ENCODE assay signal across 15 cellular contexts in genomic region chr4:22190855-22191254, GRCh38.
DNase-seq lines count a peak whose midpoint lies in the region; ATAC-seq, FAIRE-seq and TF ChIP-seq lines count a peak whose summit lies in the region.
"Had no signal": no experiment of that assay in that cellular context is flagged by ENCODE, and none has a peak within 500 bp of the region (broad histone marks: within the 10 kb centered on the region; RNA-seq: fewer than 3 reads in every experiment).

No MANE protein-coding gene starts in this region.

- H3K36me3 ChIP-seq in keratinocyte (ENCODE audit: control insufficient read depth in 2 of 2, extremely low read depth in 1 of 2, insufficient read depth in 2 of 2, low read length in 2 of 2): no peaks in the 10 kb centered on the region
- H3K36me3 ChIP-seq: BLaER1 treated with 17β-estradiol and CSF1 and Interleukin-3, amounts not matched to agents 10 nM and 100 nM; uterus had no signal

- H2AFZ ChIP-seq in keratinocyte (ENCODE audit: control insufficient read depth, low read length): no peak overlapping the region

- peak overlapping the region; percentile 55 for H3K4me2 ChIP-seq in keratinocyte (ENCODE audit: control insufficient read depth, extremely low read depth, insufficient read depth, low read depth, low read length)

- H3K27ac ChIP-seq in AG04450 (ENCODE audit: low read depth, low read length) (no peak overlapping the region), keratinocyte (ENCODE audit: control insufficient read depth, insufficient read depth, low read length) (peak overlapping the region; percentile 36)
- H3K27ac ChIP-seq: BLaER1 treated with 17β-estradiol and CSF1 and Interleukin-3, amounts not matched to agents 10 nM and 100 nM; uterus had no signal

- DNase-seq in AG04450 (ENCODE audit: low read depth, low spot score): peak; percentile 37
- peak; percentile 81 for DNase-seq in HS-5 (ENCODE audit: low read depth)
- DNase-seq in astrocyte of the cerebellum (ENCODE audit: low read depth): peak; percentile 82
- peak; percentile 42 for DNase-seq in keratinocyte (ENCODE audit: low read depth, low spot score)
- no peak for DNase-seq in NCI-H2196 treated with DMSO at 0.1 percent for 48 hours (lab: John Stamatoyannopoulos, UW; ENCODE audit: unreplicated experiment)
- DNase-seq in NCI-H2196 (lab: John Stamatoyannopoulos, UW; ENCODE audit: unreplicated experiment): no peak
- DNase-seq: KG1, NCI-H2029 treated with DMSO at 0.1 percent for 48 hours, small intestine, uterus had no signal

- no peak for ATAC-seq in GM21381 (IDR thresholded peaks at IDR 0.05; ENCODE audit: unreplicated experiment)
- ATAC-seq in GM19328 (IDR thresholded peaks at IDR 0.05; ENCODE audit: unreplicated experiment): no peak
- ATAC-seq: HCT116; natural killer cell treated with Interleukin-12 subunit alpha and Interleukin-12 subunit beta and Interleukin-15 and Interleukin-18, amount 100 ng/mL, for 72 hours had no signal

- H3K27me3 ChIP-seq in AG04450 (ENCODE audit: control insufficient read depth, insufficient read depth, low read length): no peaks in the 10 kb centered on the region
- H3K27me3 ChIP-seq in keratinocyte (ENCODE audit: control insufficient read depth, extremely low read depth, insufficient read depth, low read length): no peaks in the 10 kb centered on the region
- H3K27me3 ChIP-seq: BLaER1 treated with 17β-estradiol and CSF1 and Interleukin-3, amounts not matched to agents 10 nM and 100 nM; uterus had no signal

- CTCF ChIA-PET in AG04450 (lab: Charles Lee): interaction anchor here (0.5 kb wide), 1 partner anchor 404 kb away, joined by 3 read pairs; no protein-coding TSS in a partner anchor

- POLR2A ChIA-PET in AG04450 (lab: Yijun Ruan, JAX): no interaction called here

- TF ChIP-seq CTCF in AG04450 (IDR thresholded peaks at IDR 0.05; ENCODE audit: low read depth, low read length): no peak
- no peak for TF ChIP-seq CTCF in astrocyte of the cerebellum (IDR thresholded peaks at IDR 0.05; ENCODE audit: low read depth, low read length, missing control alignments)
- no peak for TF ChIP-seq CTCF in keratinocyte (optimal IDR thresholded peaks at IDR 0.05 in 1 of 3, IDR thresholded peaks at IDR 0.05 in 1 of 3, conservative IDR thresholded peaks at IDR 0.05 in 1 of 3; ENCODE audit: extremely low read depth in 1 of 3, insufficient read depth in 2 of 3, low read length in 3 of 3)

- dilution Hi-C loops in keratinocyte (cut with MboI; ENCODE audit: extremely low pct_ligation_motif_present, low sequenced_read_pairs): no loop called here

- no peaks in the 10 kb centered on the region for H4K20me1 ChIP-seq in keratinocyte (ENCODE audit: control insufficient read depth, extremely low read depth, insufficient read depth, low read length)
- H4K20me1 ChIP-seq: BLaER1 treated with 17β-estradiol and CSF1 and Interleukin-3, amounts not matched to agents 10 nM and 100 nM had no signal

- in situ Hi-C loops in astrocyte of the cerebellum (cut with HindIII; ENCODE audit: low sequenced_read_pairs): no loop called here

- H3K4me1 ChIP-seq in keratinocyte (ENCODE audit: control insufficient read depth, extremely low read depth, insufficient read depth, low read length): peaks cover 21% of the 10 kb centered on the region
- H3K4me1 ChIP-seq: uterus had no signal

- no peaks in the 10 kb centered on the region for H3K9me3 ChIP-seq in AG04450 (ENCODE audit: control insufficient read depth, insufficient read depth, low read length)
- no peaks in the 10 kb centered on the region for H3K9me3 ChIP-seq in keratinocyte (ENCODE audit: control insufficient read depth, low read depth, low read length)
- H3K9me3 ChIP-seq: uterus had no signal

- H3K9ac ChIP-seq in keratinocyte (ENCODE audit: control insufficient read depth, extremely low read depth, insufficient read depth, low read length): no peak overlapping the region
- H3K9ac ChIP-seq: BLaER1 treated with 17β-estradiol and CSF1 and Interleukin-3, amounts not matched to agents 10 nM and 100 nM had no signal

- no peaks in the 10 kb centered on the region for H3K9me1 ChIP-seq in keratinocyte (ENCODE audit: control insufficient read depth, extremely low read depth, insufficient read depth, low read length)

- H3K4me3 ChIP-seq in AG04450 (ENCODE audit: low read depth, low read length) (no peak overlapping the region), astrocyte of the cerebellum (ENCODE audit: low read depth, low read length) (no peak overlapping the region), keratinocyte (ENCODE audit: control insufficient read depth in 2 of 3, extremely low read depth in 1 of 3, insufficient read depth in 2 of 3, low read depth in 1 of 3, low read length in 3 of 3) (no peak overlapping the region)
- H3K4me3 ChIP-seq: BLaER1 treated with 17β-estradiol and CSF1 and Interleukin-3, amounts not matched to agents 10 nM and 100 nM; uterus had no signal

- FAIRE-seq in keratinocyte (lab: Jason Lieb, UNC): peak; percentile 93
- FAIRE-seq: small intestine had no signal

- no peaks in the 10 kb centered on the region for H3K79me2 ChIP-seq in keratinocyte (ENCODE audit: control insufficient read depth, insufficient read depth, low read length)

Comparison
In these comparisons a context has a peak if more than half of its experiments do, and no peak if none do; other contexts are left out.
1. DNase-seq: peak in AG04450 (single experiment), HS-5 (single experiment), astrocyte of the cerebellum (single experiment) and keratinocyte (single experiment); none in NCI-H2196 treated with DMSO at 0.1 percent for 48 hours (single experiment) and NCI-H2196 (single experiment).